In genomic region chr3:72446406-72447058, GRCh38 we compare ENCODE assay signal across 8 cellular contexts. TPM values are rescaled to one million over a fixed set of nuclear protein-coding genes. Genes with fewer than 3 reads are reported as not detected.
DNase-seq lines count a peak whose midpoint lies in the region; ATAC-seq, FAIRE-seq and TF ChIP-seq lines count a peak whose summit lies in the region.

TSS of gene RYBP (minus strand) at chr3:72446621.

- H3K9ac ChIP-seq in PC-3 (ENCODE audit: low read length) (peak within 1 kb of the TSS; percentile 69), astrocyte (ENCODE audit: low read length) (peak within 1 kb of the TSS; percentile 94), iPS-18a (ENCODE audit: low read length) (peak within 1 kb of the TSS; percentile 90)

- no peaks in the 10 kb centered on the region for H3K27me3 ChIP-seq in PC-3 (ENCODE audit: low read length)
- peaks cover 11% of the 10 kb centered on the region for H3K27me3 ChIP-seq in astrocyte (ENCODE audit: insufficient read depth, low read length)
- peaks cover 14% of the 10 kb centered on the region for H3K27me3 ChIP-seq in iPS-18a (ENCODE audit: control insufficient read depth, insufficient read depth, low read length)

- H3K9me3 Mint-ChIP-seq in astrocyte (ENCODE audit: unreplicated experiment), result peaks cover 3% of the 10 kb centered on the region

- H3K4me3 ChIP-seq in PC-3 (ENCODE audit: low read length) (peak within 1 kb of the TSS; percentile 87), astrocyte (ENCODE audit: insufficient read depth, low read depth, low read length) (peak within 1 kb of the TSS; percentile 89), iPS-18a (ENCODE audit: low read length) (peak within 1 kb of the TSS; percentile 95), skeletal muscle cell (ENCODE audit: low read depth, low read length) (peak within 1 kb of the TSS; percentile 92)

- peak within 1 kb of the TSS; percentile 95 for H3K27ac Mint-ChIP-seq in astrocyte (ENCODE audit: unreplicated experiment)

- H4K20me1 ChIP-seq in PC-3 (ENCODE audit: low read length) (peaks cover 50% of the 10 kb centered on the region), astrocyte (ENCODE audit: insufficient read depth, low read length) (peaks cover 51% of the 10 kb centered on the region)

- no peaks in the 10 kb centered on the region for H3K9me2 ChIP-seq in PC-3 (replicated peaks; ENCODE audit: low read length)

- H3K36me3 Mint-ChIP-seq in astrocyte (ENCODE audit: low read depth, unreplicated experiment), result peaks cover 1% of the 10 kb centered on the region

- H3K9me3 ChIP-seq in PC-3 (ENCODE audit: low read length), result no peaks in the 10 kb centered on the region
- H3K9me3 ChIP-seq in astrocyte (ENCODE audit: insufficient read depth, low read depth, low read length), result no peaks in the 10 kb centered on the region
- no peaks in the 10 kb centered on the region for H3K9me3 ChIP-seq in iPS-18a (ENCODE audit: control insufficient read depth, low read depth, low read length)

- H3K4me2 ChIP-seq in PC-3 (ENCODE audit: low read length) (peak within 1 kb of the TSS; percentile 96), astrocyte (ENCODE audit: low read length) (peak within 1 kb of the TSS; percentile 95)

- CTCF ChIA-PET in PC-3 (lab: Charles Lee), result no interaction called here

- peaks cover 18% of the 10 kb centered on the region for H3K4me1 Mint-ChIP-seq in astrocyte (ENCODE audit: low read depth, unreplicated experiment)

- no peaks in the 10 kb centered on the region for H3F3A ChIP-seq in PC-3 (ENCODE audit: low read length, unreplicated experiment)

- H3K36me3 ChIP-seq in PC-3 (ENCODE audit: low read depth, low read length) (peaks cover 4% of the 10 kb centered on the region; the same call in 1 of the 2 replicates), astrocyte (ENCODE audit: insufficient read depth, low read length) (no peaks in the 10 kb centered on the region), iPS-18a (ENCODE audit: control insufficient read depth, low read depth, low read length) (no peaks in the 10 kb centered on the region)

- POLR2A ChIA-PET in PC-3 (lab: Charles Lee; ENCODE audit: unreplicated experiment), result no interaction called here

- peak within 1 kb of the TSS; percentile 67 for H2AFZ ChIP-seq in PC-3 (ENCODE audit: low read length)
- H2AFZ ChIP-seq in astrocyte (ENCODE audit: low read depth, low read length), result peak within 1 kb of the TSS; percentile 75

- H3K79me2 ChIP-seq in PC-3 (ENCODE audit: low read length) (peaks cover 52% of the 10 kb centered on the region), astrocyte (ENCODE audit: insufficient read depth, low read length) (peaks cover 52% of the 10 kb centered on the region)

- ATAC-seq in HG02938 (IDR thresholded peaks at IDR 0.05; ENCODE audit: unreplicated experiment) (peak; percentile 25), PC-3 (peak; percentile 45)

- H3K27ac ChIP-seq in PC-3 (ENCODE audit: low read length) (peak within 1 kb of the TSS; percentile 18; the same call in 1 of the 2 replicates), astrocyte (ENCODE audit: low read depth, low read length) (peak within 1 kb of the TSS; percentile 78), iPS-18a (ENCODE audit: low read length) (peak within 1 kb of the TSS; percentile 76)

- H3K4me3 Mint-ChIP-seq in astrocyte (ENCODE audit: unreplicated experiment), result peak within 1 kb of the TSS; percentile 94

- no peak for FAIRE-seq in astrocyte (lab: Jason Lieb, UNC)

- no TSS peak for BruUV-seq in PC-3 (replicated peaks; lab: Mats Ljungman, UMichigan)

- H3K27me3 Mint-ChIP-seq in astrocyte (ENCODE audit: low read depth, unreplicated experiment), result peaks cover 10% of the 10 kb centered on the region

- H3K4me1 ChIP-seq in PC-3 (ENCODE audit: insufficient read depth, low read length) (peaks cover 30% of the 10 kb centered on the region), astrocyte (ENCODE audit: insufficient read depth, low read length) (peaks cover 13% of the 10 kb centered on the region), iPS-18a (ENCODE audit: control insufficient read depth, low read depth, low read length) (peaks cover 43% of the 10 kb centered on the region)

- intact Hi-C loops in PC-3 (cut with micrococcal nuclease), result loop anchor here (5.0 to 10.0 kb wide), 5 partner anchors 76 to 492 kb away; no protein-coding TSS in a partner anchor

- DNase-seq in activated effector memory CD4-positive, alpha-beta T cell treated with Interleukin-2 at 50 U/mL for 16 hours, result peak; percentile 15
- no peak for DNase-seq in activated effector memory CD4-positive, alpha-beta T cell treated with anti-CD3 and anti-CD28 coated beads, Interleukin-2, amount 50 U/mL, for 16 hours
- DNase-seq in PC-3 (peak; percentile 49), astrocyte (ENCODE audit: low read depth) (peak; percentile 25), skeletal muscle cell (ENCODE audit: low read depth) (no peak), NCI-H774 (lab: John Stamatoyannopoulos, UW) (no peak)

- TF ChIP-seq CTCF in PC-3 (conservative IDR thresholded peaks at IDR 0.05; ENCODE audit: low read depth, low read length) (no peak), astrocyte (IDR thresholded peaks at IDR 0.05; ENCODE audit: insufficient read depth, low read depth, low read length) (no peak)

RNA-seq across cellular contexts. Expression of gene RYBP, which starts in this region (rescaled TPM):
- total RNA-seq in PC-3 (2014; rRNA removed), result 5.5 and 7.4 TPM in 2 replicates
- total RNA-seq in astrocyte, result 24.4 and 24.9 TPM in 2 replicates

Comparison
In these comparisons a context has a peak if more than half of its experiments do, and no peak if none do; other contexts are left out.
1. DNase-seq: peak in activated effector memory CD4-positive, alpha-beta T cell treated with Interleukin-2 at 50 U/mL for 16 hours (single experiment), PC-3 (single experiment) and astrocyte (single experiment); none in activated effector memory CD4-positive, alpha-beta T cell treated with anti-CD3 and anti-CD28 coated beads, Interleukin-2, amount 50 U/mL, for 16 hours (single experiment), skeletal muscle cell (single experiment) and NCI-H774 (single experiment).
2. H3K27ac ChIP-seq: peak in every context shown above with its lines; median percentile 78 in astrocyte; 76 in iPS-18a; 18 in PC-3.
3. Peak in every context shown above with its lines, with median percentiles within 50 percentile points of each other: H3K4me3 ChIP-seq and H3K9ac ChIP-seq.